10 cellular contexts compared by ENCODE assay signal in genomic region chr18:22467760-22468553, GRCh38. TPM values are rescaled to one million over a fixed set of nuclear protein-coding genes. Genes with fewer than 3 reads are reported as not detected.
DNase-seq lines count a peak whose midpoint lies in the region; ATAC-seq and TF ChIP-seq lines count a peak whose summit lies in the region.
"Had no signal": no experiment of that assay in that cellular context is flagged by ENCODE, and none has a peak within 500 bp of the region (broad histone marks: within the 10 kb centered on the region; RNA-seq: fewer than 3 reads in every experiment).

No MANE protein-coding gene starts in this region.

- H3K4me2 ChIP-seq in PC-3 (ENCODE audit: low read length) (peak overlapping the region; percentile 85), trophoblast cell (ENCODE audit: low read length) (no peak overlapping the region)

- H2AFZ ChIP-seq in PC-3 (ENCODE audit: low read length): no peak overlapping the region
- no peak overlapping the region for H2AFZ ChIP-seq in trophoblast cell (ENCODE audit: insufficient read depth, low read length, poor library complexity)
- H2AFZ ChIP-seq: parathyroid adenoma had no signal

- no peak overlapping the region for H4K8ac ChIP-seq in trophoblast cell (ENCODE audit: low read depth, low read length)

- TF ChIP-seq CTCF in PC-3 (conservative IDR thresholded peaks at IDR 0.05; ENCODE audit: low read depth, low read length): no peak
- no peak for TF ChIP-seq CTCF in A673 (conservative IDR thresholded peaks at IDR 0.05; ENCODE audit: low read depth, low read length)

- H3K4me1 Mint-ChIP-seq in activated CD4-positive, alpha-beta T cell treated with anti-CD3 and anti-CD28 coated beads, Interleukin-2, amount 10 ng/mL, durations not matched to agents 7 days and 5 days: no peaks in the 10 kb centered on the region
- H3K4me1 Mint-ChIP-seq: activated naive CD4-positive, alpha-beta T cell treated with anti-CD3 and anti-CD28 coated beads, Interleukin-2, amount 50 U/mL, for 24 hours had no signal

- intact Hi-C loops in PC-3 (cut with micrococcal nuclease) (loop anchor here (1.0 to 5.0 kb wide), 7 partner anchors 37 to 551 kb away; partner anchors contain the start of gene GATA6), A673 (cut with micrococcal nuclease; ENCODE audit: unreplicated experiment) (no loop called here)

- H3K36me3 Mint-ChIP-seq in activated CD4-positive, alpha-beta T cell treated with anti-CD3 and anti-CD28 coated beads, Interleukin-2, amount 10 ng/mL, durations not matched to agents 7 days and 5 days (ENCODE audit: low read depth): no peaks in the 10 kb centered on the region
- H3K36me3 Mint-ChIP-seq: activated naive CD4-positive, alpha-beta T cell treated with anti-CD3 and anti-CD28 coated beads, Interleukin-2, amount 50 U/mL, for 24 hours had no signal

- BruUV-seq in PC-3 (replicated peaks; lab: Mats Ljungman, UMichigan) (TSS peak; percentile 60), A673 (replicated peaks; lab: Mats Ljungman, UMichigan) (no TSS peak)

- 0 out of 2 replicates have a peak overlapping the region, but pooled peaks have one; percentile 1 for H3K4me3 ChIP-seq in PC-3 (ENCODE audit: low read length)
- no peak overlapping the region for H3K4me3 ChIP-seq in trophoblast cell (ENCODE audit: low read depth, low read length)
- H3K4me3 ChIP-seq in A673 (ENCODE audit: low read depth, low read length, poor library complexity, severe bottlenecking): no peak overlapping the region

- H3K79me1 ChIP-seq in trophoblast cell (ENCODE audit: low read length): no peaks in the 10 kb centered on the region

- POLR2A ChIA-PET in PC-3 (lab: Charles Lee; ENCODE audit: unreplicated experiment) (no interaction called here), A673 (lab: Charles Lee; ENCODE audit: low non-redundant PET) (no interaction called here)
- POLR2A ChIA-PET in activated CD4-positive, alpha-beta T cell treated with anti-CD3 and anti-CD28 coated beads, Interleukin-2, amount 10 ng/mL, durations not matched to agents 7 days and 5 days (lab: Charles Lee): no interaction called here

- no peak overlapping the region for H4K91ac ChIP-seq in trophoblast cell (ENCODE audit: low read depth, low read length)

- no peaks in the 10 kb centered on the region for H3K9me3 ChIP-seq in PC-3 (ENCODE audit: low read length)
- no peaks in the 10 kb centered on the region for H3K9me3 ChIP-seq in trophoblast cell (ENCODE audit: insufficient read depth, low read depth, low read length)
- no peaks in the 10 kb centered on the region for H3K9me3 ChIP-seq in A673 (ENCODE audit: low read depth, low read length, poor library complexity, severe bottlenecking)

- no peak overlapping the region for H3K18ac ChIP-seq in trophoblast cell (ENCODE audit: low read length)

- no peaks in the 10 kb centered on the region for H4K20me1 ChIP-seq in PC-3 (ENCODE audit: low read length)

- H2BK5ac ChIP-seq in trophoblast cell (ENCODE audit: low read depth, low read length, poor library complexity): no peak overlapping the region

- no CpG with 5 or more reads among the region's 8 CpGs for WGBS in trophoblast cell (ENCODE audit: extremely low coverage, insufficient coverage, insufficient read length)

- H3K9ac ChIP-seq in PC-3 (ENCODE audit: low read length) (peak overlapping the region; percentile 84), trophoblast cell (ENCODE audit: low read length) (no peak overlapping the region)
- H3K9ac ChIP-seq: parathyroid adenoma had no signal

- no peak overlapping the region for H3K23ac ChIP-seq in trophoblast cell (ENCODE audit: low read length)

- no peak overlapping the region for H3K4me3 Mint-ChIP-seq in activated CD4-positive, alpha-beta T cell treated with anti-CD3 and anti-CD28 coated beads, Interleukin-2, amount 10 ng/mL, durations not matched to agents 7 days and 5 days
- H3K4me3 Mint-ChIP-seq: activated naive CD4-positive, alpha-beta T cell treated with anti-CD3 and anti-CD28 coated beads, Interleukin-2, amount 50 U/mL, for 24 hours had no signal

- no peak overlapping the region for H3K27ac Mint-ChIP-seq in activated CD4-positive, alpha-beta T cell treated with anti-CD3 and anti-CD28 coated beads, Interleukin-2, amount 10 ng/mL, durations not matched to agents 7 days and 5 days
- H3K27ac Mint-ChIP-seq: activated naive CD4-positive, alpha-beta T cell treated with anti-CD3 and anti-CD28 coated beads, Interleukin-2, amount 50 U/mL, for 24 hours had no signal

- H3K27me3 ChIP-seq in PC-3 (ENCODE audit: low read length) (no peaks in the 10 kb centered on the region), trophoblast cell (ENCODE audit: insufficient read depth, low read length) (no peaks in the 10 kb centered on the region), A673 (replicated peaks; ENCODE audit: insufficient read depth, low read depth, low read length, poor library complexity) (peaks cover 31% of the 10 kb centered on the region)

- H3K36me3 ChIP-seq in PC-3 (ENCODE audit: low read depth, low read length) (peaks cover 4% of the 10 kb centered on the region; the same call in 1 of the 2 replicates), trophoblast cell (ENCODE audit: control insufficient read depth in 1 of 2, insufficient read depth in 2 of 2, low read length in 2 of 2) (no peaks in the 10 kb centered on the region), A673 (ENCODE audit: insufficient read depth, low read length, poor library complexity, severe bottlenecking) (no peaks in the 10 kb centered on the region)

- no peak overlapping the region for H2BK120ac ChIP-seq in trophoblast cell (ENCODE audit: insufficient read depth, low read length, poor library complexity)

- ATAC-seq in PC-3: peak; percentile 56
- ATAC-seq in HG03039 (IDR thresholded peaks at IDR 0.05; ENCODE audit: unreplicated experiment): no peak

- H3K4me1 ChIP-seq in PC-3 (ENCODE audit: insufficient read depth, low read length): peaks cover 69% of the 10 kb centered on the region
- peaks cover 14 to 22% of the 10 kb centered on the region in 2 experiments for H3K4me1 ChIP-seq in trophoblast cell (ENCODE audit: control insufficient read depth in 1 of 2, insufficient read depth in 2 of 2, low read length in 2 of 2)
- H3K4me1 ChIP-seq in A673 (ENCODE audit: insufficient read depth, low read length, poor library complexity, severe bottlenecking): no peaks in the 10 kb centered on the region
- H3K4me1 ChIP-seq: parathyroid adenoma had no signal

- H3F3A ChIP-seq in PC-3 (ENCODE audit: low read length, unreplicated experiment): peaks cover 3% of the 10 kb centered on the region

- H3K27me3 Mint-ChIP-seq in activated CD4-positive, alpha-beta T cell treated with anti-CD3 and anti-CD28 coated beads, Interleukin-2, amount 10 ng/mL, durations not matched to agents 7 days and 5 days: no peaks in the 10 kb centered on the region
- H3K27me3 Mint-ChIP-seq: activated naive CD4-positive, alpha-beta T cell treated with anti-CD3 and anti-CD28 coated beads, Interleukin-2, amount 50 U/mL, for 24 hours had no signal

- no peak overlapping the region for H2BK12ac ChIP-seq in trophoblast cell (ENCODE audit: low read length)

- H2AK5ac ChIP-seq in trophoblast cell (ENCODE audit: low read length): no peak overlapping the region

- CTCF ChIA-PET in PC-3 (lab: Charles Lee) (no interaction called here), A673 (lab: Charles Lee) (no interaction called here)
- CTCF ChIA-PET in activated CD4-positive, alpha-beta T cell treated with anti-CD3 and anti-CD28 coated beads, Interleukin-2, amount 10 ng/mL, durations not matched to agents 7 days and 5 days (lab: Charles Lee): no interaction called here

- H4K12ac ChIP-seq in trophoblast cell (ENCODE audit: low read depth, low read length): no peak overlapping the region

- no peaks in the 10 kb centered on the region for H3K9me2 ChIP-seq in PC-3 (replicated peaks; ENCODE audit: low read length)

- DNase-seq in GM03348 (ENCODE audit: low spot score): peak; percentile 84
- peak; percentile 98 for DNase-seq in PC-3
- DNase-seq in epithelial cell of prostate (ENCODE audit: low read depth, low spot score): peak; percentile 99
- DNase-seq in trophoblast cell: peak; percentile 84 to 94
- DNase-seq in activated CD4-positive, alpha-beta T cell treated with anti-CD3 and anti-CD28 coated beads, Interleukin-2, amount 10 ng/mL, durations not matched to agents 7 days and 5 days: no peak
- DNase-seq in NCI-H510A treated with DMSO at 0.1 percent for 48 hours (lab: John Stamatoyannopoulos, UW): no peak
- no peak for DNase-seq in A673 (ENCODE audit: low spot score)

- no peak overlapping the region for H3K4ac ChIP-seq in trophoblast cell (ENCODE audit: low read depth, low read length)

- H3K27ac ChIP-seq in PC-3 (ENCODE audit: low read length) (peak overlapping the region; percentile 98), epithelial cell of prostate (peak overlapping the region; percentile 96), trophoblast cell (ENCODE audit: low read depth, low read length) (no peak overlapping the region), A673 (ENCODE audit: low read depth, low read length, poor library complexity, severe bottlenecking) (no peak overlapping the region)
- H3K27ac ChIP-seq: parathyroid adenoma had no signal

- peaks cover 2% of the 10 kb centered on the region for H3K9me3 Mint-ChIP-seq in activated CD4-positive, alpha-beta T cell treated with anti-CD3 and anti-CD28 coated beads, Interleukin-2, amount 10 ng/mL, durations not matched to agents 7 days and 5 days

- no peak overlapping the region for H3K14ac ChIP-seq in trophoblast cell (ENCODE audit: low read length)

- H3K79me2 ChIP-seq in PC-3 (ENCODE audit: low read length) (no peaks in the 10 kb centered on the region), trophoblast cell (ENCODE audit: control insufficient read depth, insufficient read depth, low read length, poor library complexity) (no peaks in the 10 kb centered on the region)
- H3K79me2 ChIP-seq: parathyroid adenoma had no signal

RNA-seq across cellular contexts. Expression of gene CTAGE1, which starts 50.2 kb away (rescaled TPM):
- not detected in 2 replicates for total RNA-seq in PC-3 (2014; rRNA removed)
- polyA plus RNA-seq in trophoblast cell (2013): 0.03 TPM in 1 of 2 replicates, not detected in the other
- not detected for total RNA-seq in activated CD4-positive, alpha-beta T cell treated with anti-CD3 and anti-CD28 coated beads, Interleukin-2, amount 10 ng/mL, durations not matched to agents 7 days and 5 days
- total RNA-seq in A673 (2021): not detected in 2 replicates

Comparison
In these comparisons a context has a peak if more than half of its experiments do, and no peak if none do; other contexts are left out.
1. DNase-seq: peak in GM03348 (single experiment), PC-3 (single experiment), epithelial cell of prostate (single experiment) and trophoblast cell (2 of 2); none in activated CD4-positive, alpha-beta T cell treated with anti-CD3 and anti-CD28 coated beads, Interleukin-2, amount 10 ng/mL, durations not matched to agents 7 days and 5 days (single experiment), NCI-H510A treated with DMSO at 0.1 percent for 48 hours (single experiment) and A673 (single experiment).
2. H3K27ac ChIP-seq: peak in PC-3 (single experiment) and epithelial cell of prostate (single experiment); none in trophoblast cell (single experiment) and A673 (single experiment).